ENCODE assay signal across 12 cellular contexts in genomic region chr6:47169785-47170685, GRCh38.
A peak's percentile ranks its signal among the peaks of the same experiment; 100 is the strongest.
DNase-seq lines count a peak whose midpoint lies in the region; ATAC-seq, FAIRE-seq and TF ChIP-seq lines count a peak whose summit lies in the region.
"Had no signal": no experiment of that assay in that cellular context is flagged by ENCODE, and none has a peak within 500 bp of the region (broad histone marks: within the 10 kb centered on the region; RNA-seq: fewer than 3 reads in every experiment).

No MANE protein-coding gene starts in this region.

- ATAC-seq in HepG2 (no peak), HG03378 (IDR thresholded peaks at IDR 0.05; ENCODE audit: unreplicated experiment) (no peak), GM23338 (no peak), HG02973 (IDR thresholded peaks at IDR 0.05; ENCODE audit: unreplicated experiment) (no peak)
- ATAC-seq: natural killer cell treated with Interleukin-12 subunit alpha and Interleukin-12 subunit beta and Interleukin-15 and Interleukin-18, amount 100 ng/mL, for 72 hours had no signal

- FAIRE-seq in HepG2 (lab: Jason Lieb, UNC) = no peak

- in situ Hi-C loops in HepG2 (cut with HindIII; ENCODE audit: extremely low pct_ligation_motif_present, low pct_unique_long_range_greater_than_20kb) = no loop called here

- no peak overlapping the region for H3K9ac ChIP-seq in HepG2 (ENCODE audit: insufficient read depth, low read depth, low read length)

- H3K27ac ChIP-seq in HepG2 (ENCODE audit: extremely low read length, insufficient read depth, low read length) (no peak overlapping the region), GM23338 (ENCODE audit: low read depth) (no peak overlapping the region)

- BruUV-seq in HepG2 (replicated peaks; lab: Mats Ljungman, UMichigan) = no TSS peak

- TF ChIP-seq CTCF in epithelial cell of esophagus (IDR thresholded peaks at IDR 0.05; ENCODE audit: insufficient read depth, low read depth, low read length, missing control alignments) (no peak), HepG2 (CRISPR knock-in tag; IDR thresholded peaks at IDR 0.05) (no peak), GM23338 (conservative IDR thresholded peaks at IDR 0.05; ENCODE audit: low read depth in 2 of 2) (no peak)

- TF ChIP-seq POLR2A in HepG2 (IDR thresholded peaks at IDR 0.05; ENCODE audit: insufficient read depth in 1 of 2, low read depth in 2 of 2, low read length in 2 of 2) = no peak

- no peak overlapping the region for H3K27ac Mint-ChIP-seq in GM23338
- H3K27ac Mint-ChIP-seq: H9; natural killer cell treated with Interleukin-12 subunit alpha and Interleukin-12 subunit beta and Interleukin-15 and Interleukin-18, amount 100 ng/mL, for 72 hours had no signal

- CTCF ChIA-PET in HepG2 (lab: Yijun Ruan, JAX; ENCODE audit: low intra/inter-chr PET ratio, low total read pairs) = no interaction called here

- POLR2A ChIA-PET in HepG2 (lab: Yijun Ruan, JAX) = no interaction called here

- intact Hi-C loops in HepG2 (cut with micrococcal nuclease; ENCODE audit: unreplicated experiment) = no loop called here

- 0 out of 2 replicates have a peak, but pooled peaks cover 5% of the 10 kb centered on the region for H3K9me2 ChIP-seq in GM23338 (ENCODE audit: insufficient read depth)

- no peaks in the 10 kb centered on the region for H3K36me3 ChIP-seq in HepG2 (replicated peaks in 1 of 2; ENCODE audit: control insufficient read depth in 1 of 2, insufficient read depth in 2 of 2, low read length in 2 of 2)
- H3K36me3 ChIP-seq in GM23338 (ENCODE audit: insufficient read depth) = no peaks in the 10 kb centered on the region

- peaks cover 10% of the 10 kb centered on the region for H3K4me1 Mint-ChIP-seq in GM23338

- H3K4me2 ChIP-seq in HepG2 (ENCODE audit: low read depth, low read length) = no peak overlapping the region
- H3K4me2 ChIP-seq in GM23338 = no peak overlapping the region

- H3K4me1 ChIP-seq in HepG2 (ENCODE audit: insufficient read depth, low read length) (peaks cover 26% of the 10 kb centered on the region), GM23338 (ENCODE audit: insufficient read depth) (peaks cover 6% of the 10 kb centered on the region; the same call in 1 of the 2 replicates)

- H3K4me3 ChIP-seq in epithelial cell of esophagus (ENCODE audit: low read length) = no peak overlapping the region
- no peak overlapping the region for H3K4me3 ChIP-seq in HepG2 (replicated peaks in 1 of 3; ENCODE audit: insufficient read depth in 1 of 3, low read depth in 2 of 3, low read length in 3 of 3)
- H3K4me3 ChIP-seq in GM23338 = no peak overlapping the region

- H3F3A ChIP-seq in GM23338 (replicated peaks; ENCODE audit: low read depth) = no peaks in the 10 kb centered on the region

- no peaks in the 10 kb centered on the region for H3K27me3 ChIP-seq in HepG2 (ENCODE audit: control insufficient read depth in 1 of 2, insufficient read depth in 2 of 2, low read length in 2 of 2)
- H3K27me3 ChIP-seq in GM23338 (ENCODE audit: insufficient read depth) = no peaks in the 10 kb centered on the region

- H3K79me2 ChIP-seq in HepG2 (ENCODE audit: insufficient read depth, low read length) (no peaks in the 10 kb centered on the region), GM23338 (replicated peaks; ENCODE audit: insufficient read depth) (no peaks in the 10 kb centered on the region)

- TF ChIP-seq EP300 in HepG2 (IDR thresholded peaks at IDR 0.05; ENCODE audit: low read depth in 2 of 2, low read length in 2 of 2) = no peak
- TF ChIP-seq EP300 in HepG2 (CRISPR knock-in tag; IDR thresholded peaks at IDR 0.05; ENCODE audit: borderline replicate concordance) = no peak

- no peaks in the 10 kb centered on the region for H4K20me1 ChIP-seq in HepG2 (ENCODE audit: insufficient read depth, low read length)
- H4K20me1 ChIP-seq in GM23338 (replicated peaks; ENCODE audit: insufficient read depth) = no peaks in the 10 kb centered on the region

- no peaks in the 10 kb centered on the region for H3K27me3 Mint-ChIP-seq in GM23338 (ENCODE audit: insufficient read depth, low read depth, poor library complexity)
- H3K27me3 Mint-ChIP-seq: natural killer cell treated with Interleukin-12 subunit alpha and Interleukin-12 subunit beta and Interleukin-15 and Interleukin-18, amount 100 ng/mL, for 72 hours had no signal

- DNase-seq in Ammon's horn (ENCODE audit: low spot score) = peak; percentile 15
- DNase-seq in MV-4-11 (lab: John Stamatoyannopoulos, UW) = peak; percentile 62
- DNase-seq in epithelial cell of esophagus (ENCODE audit: low read depth) = peak; percentile 95
- no peak for DNase-seq in HepG2 (ENCODE audit: low spot score)
- no peak for DNase-seq in GM23338 (ENCODE audit: low spot score)
- no peak for DNase-seq in DMS79 treated with DMSO at 0.1 percent for 48 hours (lab: John Stamatoyannopoulos, UW)
- DNase-seq: H9; NCI-H446; stimulated activated naive CD4-positive, alpha-beta T cell treated with Interleukin-2 at 50 U/mL for 16 hours had no signal

- 80% methylated on average over 2 of the region's 2 CpGs for WGBS in HepG2 (ENCODE audit: low lambda C conversion rate)

- peaks cover 3% of the 10 kb centered on the region; the same call in 2 of the 3 replicates for H3K9me3 Mint-ChIP-seq in GM23338

- no peaks in the 10 kb centered on the region for H3K9me3 ChIP-seq in HepG2 (ENCODE audit: low read length)

- H2AFZ ChIP-seq in HepG2 (ENCODE audit: low read length) (no peak overlapping the region), GM23338 (no peak overlapping the region; the same call in 1 of the 2 replicates)

- H3K4me3 Mint-ChIP-seq in GM23338 = no peak overlapping the region
- H3K4me3 Mint-ChIP-seq: H9; natural killer cell treated with Interleukin-12 subunit alpha and Interleukin-12 subunit beta and Interleukin-15 and Interleukin-18, amount 100 ng/mL, for 72 hours had no signal

- no peak for TF ChIP-seq RAD21 in HepG2 (CRISPR knock-in tag; IDR thresholded peaks at IDR 0.05)

- H3K36me3 Mint-ChIP-seq in GM23338 (ENCODE audit: low read depth) = no peaks in the 10 kb centered on the region
- H3K36me3 Mint-ChIP-seq: natural killer cell treated with Interleukin-12 subunit alpha and Interleukin-12 subunit beta and Interleukin-15 and Interleukin-18, amount 100 ng/mL, for 72 hours had no signal

TF ChIP-seq in HepG2, 621 proteins besides CTCF, POLR2A, EP300 and RAD21 (continues in another document):
- TF ChIP-seq HNRNPL (IDR thresholded peaks at IDR 0.05; ENCODE audit: low read depth, low read length) = no peak
- TF ChIP-seq ZNF484 (CRISPR knock-in tag; IDR thresholded peaks at IDR 0.05; ENCODE audit: borderline replicate concordance, low read depth) = no peak
- peak; percentile 83 for TF ChIP-seq GFI1 (CRISPR knock-in tag; IDR thresholded peaks at IDR 0.05; ENCODE audit: borderline replicate concordance)
- peak; percentile 87 for TF ChIP-seq CEBPB (IDR thresholded peaks at IDR 0.05; ENCODE audit: borderline replicate concordance, low read depth, low read length)
- no peak for TF ChIP-seq E2F1 (CRISPR knock-in tag; IDR thresholded peaks at IDR 0.05)
- peak; percentile 51; the same call in 1 of the 2 replicates for TF ChIP-seq CEBPG (CRISPR knock-in tag; IDR thresholded peaks at IDR 0.05)
- no peak for TF ChIP-seq TERF1 (CRISPR knock-in tag; IDR thresholded peaks at IDR 0.05)

TF ChIP-seq in GM23338, 12 proteins besides CTCF, POLR2A, EP300 and RAD21 (continues in another document):
- TF ChIP-seq EZH2 (IDR thresholded peaks at IDR 0.05; ENCODE audit: low read depth, unreplicated experiment) (no peak), POLR2AphosphoS5 (IDR thresholded peaks at IDR 0.05; ENCODE audit: low read depth) (no peak)

Comparison
In these comparisons a context has a peak if more than half of its experiments do, and no peak if none do; other contexts are left out.
1. DNase-seq: peak in Ammon's horn (single experiment), MV-4-11 (single experiment) and epithelial cell of esophagus (single experiment); none in HepG2 (single experiment), GM23338 (single experiment) and DMS79 treated with DMSO at 0.1 percent for 48 hours (single experiment).